In genomic region chr2:241638063-241638660, GRCh38 we compare ENCODE assay signal across 8 cellular contexts. TPM values are rescaled to one million over a fixed set of nuclear protein-coding genes. Genes with fewer than 3 reads are reported as not detected.
DNase-seq lines count a peak whose midpoint lies in the region; TF ChIP-seq lines count a peak whose summit lies in the region.

No MANE protein-coding gene starts in this region.

- H3K27me3 ChIP-seq in prostate gland (replicated peaks; ENCODE audit: insufficient read depth), result no peaks in the 10 kb centered on the region

- intact Hi-C loops in prostate gland (cut with DNase I) (loop anchor here (10.0 kb wide), 1 partner anchor 323 kb away; the partner anchor contains the start of genes HDLBP and SEPTIN2), posterior vena cava (cut with DNase I) (no loop called here)

- peaks cover 4 to 5% of the 10 kb centered on the region in 2 donors for H3K36me3 ChIP-seq in prostate gland

- H3K27ac ChIP-seq in prostate gland, result peak overlapping the region; percentile 99

- no peaks in the 10 kb centered on the region for H3K9me3 ChIP-seq in prostate gland

- TF ChIP-seq CTCF in GM12864 (IDR thresholded peaks at IDR 0.05; ENCODE audit: low read depth, low read length, missing control alignments) (no peak), epithelial cell of proximal tubule (conservative IDR thresholded peaks at IDR 0.05; ENCODE audit: low read depth, low read length) (no peak), prostate gland (IDR thresholded peaks at IDR 0.05) (no peak)

- 1% methylated on average over 27 of the region's 27 CpGs for WGBS in prostate gland

- H3K4me3 ChIP-seq in GM12864 (ENCODE audit: low read depth, low read length), result peak overlapping the region; percentile 87
- peak overlapping the region; percentile 94 for H3K4me3 ChIP-seq in epithelial cell of proximal tubule (ENCODE audit: low read depth, low read length)
- peak overlapping the region; percentile 96 to 100 for H3K4me3 ChIP-seq in prostate gland

- DNase-seq in GM12864 (ENCODE audit: low read depth) (no peak), OCI-M1 (lab: John Stamatoyannopoulos, UW) (peak; percentile 22), epithelial cell of proximal tubule (ENCODE audit: low read depth) (no peak), prostate gland (ENCODE audit: low spot score) (no peak), mesenteric fat pad (ENCODE audit: low spot score) (no peak), NCI-H345 (lab: John Stamatoyannopoulos, UW) (no peak), posterior vena cava (ENCODE audit: low spot score) (no peak), COLO829 (ENCODE audit: low spot score) (no peak)

- H3K4me1 ChIP-seq in prostate gland (replicated peaks), result peaks cover 17% of the 10 kb centered on the region

- no peak for TF ChIP-seq POLR2A in prostate gland (IDR thresholded peaks at IDR 0.05)

RNA-seq across cellular contexts. Expression of gene ATG4B, which starts 0.7 kb away (rescaled TPM):
- total RNA-seq in epithelial cell of proximal tubule (58.6 and 72.5 TPM in 2 replicates), prostate gland (100 to 1,000 TPM in 1 of 2 donors, 10 to 100 TPM in 1; 63.9 to 162 TPM), mesenteric fat pad (50.4 TPM), posterior vena cava (10 to 100 TPM; 43.7 to 52.1 TPM)

RNA-seq across cellular contexts. Expression of gene THAP4, which starts 1.2 kb away (rescaled TPM):
- total RNA-seq in epithelial cell of proximal tubule (42.4 and 73.8 TPM in 2 replicates), prostate gland (10 to 100 TPM; 60.8 to 92.9 TPM), mesenteric fat pad (48.7 TPM), posterior vena cava (10 to 100 TPM; 31.2 to 32.1 TPM)

RNA-seq across cellular contexts. Expression of gene DTYMK, which starts 48.5 kb away (rescaled TPM):
- total RNA-seq in epithelial cell of proximal tubule (102 and 128 TPM in 2 replicates), prostate gland (10 to 100 TPM; 26.0 to 35.8 TPM), mesenteric fat pad (22.1 TPM), posterior vena cava (10 to 100 TPM; 12.8 to 14.8 TPM)
